14 cellular contexts compared by ENCODE assay signal in genomic region chr5:113195726-113196125, GRCh38.
DNase-seq lines count a peak whose midpoint lies in the region; TF ChIP-seq lines count a peak whose summit lies in the region.
"Had no signal": no experiment of that assay in that cellular context is flagged by ENCODE, and none has a peak within 500 bp of the region (broad histone marks: within the 10 kb centered on the region; RNA-seq: fewer than 3 reads in every experiment).

No MANE protein-coding gene starts in this region.

- DNase-seq in DMS 273 (lab: John Stamatoyannopoulos, UW; ENCODE audit: unreplicated experiment) = peak; percentile 91
- peak; percentile 31 to 82 for DNase-seq in NCI-H524 (lab: John Stamatoyannopoulos, UW)
- DNase-seq in endodermal cell = peak; percentile 20
- DNase-seq in nephron progenitor cell = no peak
- DNase-seq in HT-29 (ENCODE audit: low spot score) = no peak
- no peak for DNase-seq in NCI-H1092 treated with DMSO at 0.1 percent for 48 hours (lab: John Stamatoyannopoulos, UW)
- no peak for DNase-seq in SK-N-SH
- DNase-seq: 8988T; AML-193; Caco-2; CD8-positive, alpha-beta memory T cell; HCEC 1CT; HFFc6 had no signal

- TF ChIP-seq RAD21 in SK-N-SH (IDR thresholded peaks at IDR 0.05; ENCODE audit: low read length) = no peak

- peaks cover 20% of the 10 kb centered on the region for H3K4me1 ChIP-seq in endodermal cell (ENCODE audit: control insufficient read depth, insufficient read depth, low read length)
- peaks cover 0 to 42% of the 10 kb centered on the region in 2 experiments; a peak in 2 of 4 replicates for H3K4me1 ChIP-seq in SK-N-SH (ENCODE audit: control insufficient read depth in 1 of 2, insufficient read depth in 2 of 2, low read depth in 1 of 2, low read length in 1 of 2)
- H3K4me1 ChIP-seq: BLaER1, Caco-2 had no signal

- no peak overlapping the region for H3K27ac Mint-ChIP-seq in endodermal cell
- peak overlapping the region; percentile 70 for H3K27ac Mint-ChIP-seq in nephron progenitor cell
- H3K27ac Mint-ChIP-seq: HFFc6 had no signal

- H3K27me3 ChIP-seq in endodermal cell (ENCODE audit: control insufficient read depth, insufficient read depth, low read length, poor library complexity, severe bottlenecking) (no peaks in the 10 kb centered on the region), SK-N-SH (ENCODE audit: insufficient read depth) (no peaks in the 10 kb centered on the region)
- H3K27me3 ChIP-seq: BLaER1 had no signal

- no peaks in the 10 kb centered on the region for H3K9me2 ChIP-seq in SK-N-SH

- H3K4me3 ChIP-seq in endodermal cell (ENCODE audit: low read length) = no peak overlapping the region
- no peak overlapping the region for H3K4me3 ChIP-seq in SK-N-SH (ENCODE audit: low read depth in 2 of 2, low read length in 1 of 2)
- H3K4me3 ChIP-seq: BLaER1 had no signal

- no peaks in the 10 kb centered on the region for H3K9me3 Mint-ChIP-seq in endodermal cell
- peaks cover 32% of the 10 kb centered on the region for H3K9me3 Mint-ChIP-seq in nephron progenitor cell

- H3K36me3 Mint-ChIP-seq in endodermal cell (ENCODE audit: low read depth) = peaks cover 82% of the 10 kb centered on the region
- H3K36me3 Mint-ChIP-seq in nephron progenitor cell (ENCODE audit: low read depth) = peaks cover 50% of the 10 kb centered on the region

- no peak for TF ChIP-seq EP300 in SK-N-SH (IDR thresholded peaks at IDR 0.05; ENCODE audit: borderline replicate concordance in 1 of 2, low read depth in 1 of 2, low read length in 1 of 2)

- H2AFZ ChIP-seq in SK-N-SH (ENCODE audit: low read depth) = no peak overlapping the region

- no peaks in the 10 kb centered on the region for H3K79me2 ChIP-seq in SK-N-SH (ENCODE audit: insufficient read depth)

- H3K4me3 Mint-ChIP-seq in endodermal cell (no peak overlapping the region), nephron progenitor cell (no peak overlapping the region)
- H3K4me3 Mint-ChIP-seq: CD8-positive, alpha-beta memory T cell; HFFc6 had no signal

- H4K20me1 ChIP-seq in SK-N-SH (ENCODE audit: insufficient read depth) = no peaks in the 10 kb centered on the region
- H4K20me1 ChIP-seq: BLaER1 had no signal

- H3K4me1 Mint-ChIP-seq in endodermal cell (peaks cover 64% of the 10 kb centered on the region), nephron progenitor cell (peaks cover 63% of the 10 kb centered on the region)

- no peaks in the 10 kb centered on the region for H3F3A ChIP-seq in SK-N-SH (replicated peaks; ENCODE audit: insufficient read depth)

- H3K9ac ChIP-seq in endodermal cell (ENCODE audit: extremely low read depth, low read length, poor library complexity, severe bottlenecking) = no peak overlapping the region
- H3K9ac ChIP-seq in SK-N-SH = no peak overlapping the region
- H3K9ac ChIP-seq: BLaER1 had no signal

- peaks cover 96% of the 10 kb centered on the region for H3K36me3 ChIP-seq in endodermal cell (ENCODE audit: control insufficient read depth, insufficient read depth, low read length)
- no peaks in the 10 kb centered on the region for H3K36me3 ChIP-seq in SK-N-SH (replicated peaks in 1 of 2; ENCODE audit: control insufficient read depth in 1 of 2, insufficient read depth in 2 of 2, low read length in 1 of 2)
- H3K36me3 ChIP-seq: BLaER1 had no signal

- WGBS in endodermal cell (ENCODE audit: insufficient coverage in 1 of 2, insufficient read length in 1 of 2), 2 experiments = 93 to 100% methylated on average over 2 to 3 of the region's 3 CpGs
- WGBS in SK-N-SH (ENCODE audit: low lambda C conversion rate) = 77% methylated on average over 3 of the region's 3 CpGs

- no peak for TF ChIP-seq CTCF in endodermal cell (conservative IDR thresholded peaks at IDR 0.05)
- TF ChIP-seq CTCF in nephron progenitor cell (IDR thresholded peaks at IDR 0.05) = no peak
- TF ChIP-seq CTCF in SK-N-SH (IDR thresholded peaks at IDR 0.05) = no peak

- H3K4me2 ChIP-seq in SK-N-SH = no peak overlapping the region
- H3K4me2 ChIP-seq: BLaER1 had no signal

- POLR2A ChIA-PET in SK-N-SH (lab: Yijun Ruan, JAX) = no interaction called here

- H3K9me3 ChIP-seq in endodermal cell (ENCODE audit: control insufficient read depth, low read length) = peaks cover 17% of the 10 kb centered on the region
- H3K9me3 ChIP-seq in SK-N-SH = no peaks in the 10 kb centered on the region

- no peaks in the 10 kb centered on the region for H3K27me3 Mint-ChIP-seq in endodermal cell (ENCODE audit: insufficient read depth)
- H3K27me3 Mint-ChIP-seq in nephron progenitor cell (ENCODE audit: low read depth, poor library complexity) = no peaks in the 10 kb centered on the region

- CTCF ChIA-PET in SK-N-SH (lab: Yijun Ruan, JAX) = interaction anchor here (1.0 to 1.1 kb wide), 2 partner anchors 8 to 11 kb away, joined by 3 read pairs; no protein-coding TSS in a partner anchor

- H3K27ac ChIP-seq in endodermal cell (ENCODE audit: low read depth, low read length) (no peak overlapping the region), SK-N-SH (ENCODE audit: low read depth in 2 of 2, low read length in 1 of 2) (peak overlapping the region in 1 of 2 experiments; percentile 96; a peak in 2 of 4 replicates)
- H3K27ac ChIP-seq: BLaER1 had no signal

TF ChIP-seq in SK-N-SH, 30 proteins besides CTCF, POLR2A, EP300 and RAD21:
- TF ChIP-seq FOSL2 (IDR thresholded peaks at IDR 0.05; ENCODE audit: borderline replicate concordance, low read depth) (no peak), SIN3A (IDR thresholded peaks at IDR 0.05; ENCODE audit: borderline replicate concordance, low read depth, low read length) (no peak), FOXM1 (IDR thresholded peaks at IDR 0.05; ENCODE audit: low read depth) (no peak), NFIC (IDR thresholded peaks at IDR 0.05; ENCODE audit: borderline replicate concordance) (no peak)

Comparison
In these comparisons a context has a peak if more than half of its experiments do, and no peak if none do; other contexts are left out.
1. DNase-seq: peak in DMS 273 (single experiment), NCI-H524 (2 of 2) and endodermal cell (single experiment); none in nephron progenitor cell (single experiment), HT-29 (single experiment), NCI-H1092 treated with DMSO at 0.1 percent for 48 hours (single experiment) and SK-N-SH (single experiment).